Comparison of ENCODE assay signal across 10 cellular contexts in the genomic region with DNA sequence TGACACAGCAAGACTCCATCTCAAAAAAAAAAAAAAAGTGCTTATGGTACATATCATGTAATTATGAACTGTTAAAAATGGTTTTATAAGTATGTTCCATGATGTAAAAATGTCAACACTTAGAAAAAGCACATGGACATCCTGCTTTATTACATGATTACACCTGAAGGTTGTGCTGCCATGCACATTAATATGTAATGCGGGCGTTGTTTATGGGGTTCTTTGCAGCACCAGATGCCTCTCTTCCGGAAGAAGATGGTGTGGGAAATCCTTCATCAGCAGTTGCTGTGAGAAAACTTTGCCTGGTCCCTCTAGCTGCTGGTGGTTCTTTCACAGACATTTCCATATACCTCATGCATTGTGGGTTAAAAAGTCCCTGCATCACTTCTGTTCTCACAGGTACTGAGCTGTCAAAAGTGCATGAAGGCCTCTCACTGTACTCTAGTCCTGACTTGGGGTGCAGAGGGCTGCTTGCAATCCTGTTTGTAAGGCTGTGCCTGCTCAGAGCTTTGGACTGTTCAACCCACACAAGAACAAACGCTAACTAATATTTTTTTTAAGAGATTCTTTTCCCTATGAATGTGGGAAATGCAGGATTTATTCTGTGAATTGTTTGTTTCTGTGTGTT. TPM values are rescaled to one million over a fixed set of nuclear protein-coding genes. Genes with fewer than 3 reads are reported as not detected.
DNase-seq lines count a peak whose midpoint lies in the region; ATAC-seq and TF ChIP-seq lines count a peak whose summit lies in the region.
"Had no signal": no experiment of that assay in that cellular context is flagged by ENCODE, and none has a peak within 500 bp of the region (broad histone marks: within the 10 kb centered on the region; RNA-seq: fewer than 3 reads in every experiment).

No MANE protein-coding gene starts in this region.

- no peak for ATAC-seq in HG02840 (IDR thresholded peaks at IDR 0.05; ENCODE audit: low FRiP score, unreplicated experiment)

- DNase-seq in Caco-2 (no peak), NCI-H774 (lab: John Stamatoyannopoulos, UW) (peak; percentile 64), endothelial cell (ENCODE audit: low spot score) (no peak), osteocyte (ENCODE audit: extremely low spot score, unreplicated experiment) (no peak), erythroblast (lab: John Stamatoyannopoulos, UW) (no peak), NK-92 (lab: John Stamatoyannopoulos, UW; ENCODE audit: unreplicated experiment) (no peak)
- DNase-seq in stimulated activated CD8-positive, alpha-beta memory T cell treated with anti-CD3 and anti-CD28 coated beads, Interleukin-4, amount 100 ng/mL, for 48 hours = no peak
- DNase-seq: OCI-M1; stimulated activated CD4-positive, alpha-beta T cell treated with anti-CD3 and anti-CD28 coated beads, Interleukin-12 subunit alpha, Interleukin-12 subunit beta, amount 100 ng/mL, for 4 hours had no signal

- H3K4me3 Mint-ChIP-seq in Caco-2 (ENCODE audit: unreplicated experiment) (peak overlapping the region; percentile 62), endothelial cell (ENCODE audit: unreplicated experiment) (no peak overlapping the region), osteocyte (ENCODE audit: unreplicated experiment) (no peak overlapping the region)

- H3K9me3 Mint-ChIP-seq in Caco-2 (ENCODE audit: unreplicated experiment) (no peaks in the 10 kb centered on the region), endothelial cell (ENCODE audit: unreplicated experiment) (no peaks in the 10 kb centered on the region), osteocyte (ENCODE audit: unreplicated experiment) (no peaks in the 10 kb centered on the region)

- peaks cover 9% of the 10 kb centered on the region for H3K4me1 Mint-ChIP-seq in Caco-2 (ENCODE audit: low read depth, unreplicated experiment)
- H3K4me1 Mint-ChIP-seq in endothelial cell (ENCODE audit: unreplicated experiment) = peaks cover 2% of the 10 kb centered on the region
- peaks cover 19% of the 10 kb centered on the region for H3K4me1 Mint-ChIP-seq in osteocyte (ENCODE audit: unreplicated experiment)

- POLR2A ChIA-PET in Caco-2 (lab: Charles Lee) = interaction anchor here (0.7 to 1.5 kb wide), 2 partner anchors 43 to 985 kb away, joined by 3 to 8 read pairs; partner anchors contain the start of gene SENP2

- no peaks in the 10 kb centered on the region for H3K9me3 ChIP-seq in Caco-2

- H3K4me1 ChIP-seq in Caco-2 = peaks cover 13% of the 10 kb centered on the region

- TF ChIP-seq CTCF in Caco-2 (IDR thresholded peaks at IDR 0.05; ENCODE audit: insufficient read depth in 1 of 2, low read depth in 1 of 2, low read length in 1 of 2, severe bottlenecking in 1 of 2, unreplicated experiment in 1 of 2) (no peak), endothelial cell (IDR thresholded peaks at IDR 0.05; ENCODE audit: unreplicated experiment) (no peak), osteocyte (IDR thresholded peaks at IDR 0.05) (no peak)

- BruUV-seq in Caco-2 (replicated peaks; lab: Mats Ljungman, UMichigan) = no TSS peak

- H3K27me3 Mint-ChIP-seq in Caco-2 (ENCODE audit: insufficient read depth, unreplicated experiment) = no peaks in the 10 kb centered on the region
- H3K27me3 Mint-ChIP-seq in endothelial cell (ENCODE audit: unreplicated experiment) = peaks cover 8% of the 10 kb centered on the region
- no peaks in the 10 kb centered on the region for H3K27me3 Mint-ChIP-seq in osteocyte (ENCODE audit: unreplicated experiment)

- CTCF ChIA-PET in Caco-2 (lab: Charles Lee) = interaction anchor here (0.5 to 1.5 kb wide), 3 partner anchors 31 to 75 kb away, joined by 3 to 12 read pairs (median 5); partner anchors contain the start of gene SENP2

- H3K4me3 ChIP-seq in Caco-2 (ENCODE audit: low read depth, low read length) = no peak overlapping the region

- H3K36me3 Mint-ChIP-seq in Caco-2 (ENCODE audit: insufficient read depth, unreplicated experiment) (peaks cover 60% of the 10 kb centered on the region), endothelial cell (ENCODE audit: low read depth, unreplicated experiment) (peaks cover 17% of the 10 kb centered on the region), osteocyte (ENCODE audit: unreplicated experiment) (peaks cover 21% of the 10 kb centered on the region)

- TF ChIP-seq POLR2A in erythroblast (IDR thresholded peaks at IDR 0.05; ENCODE audit: low read length) = no peak

- H3K27ac Mint-ChIP-seq in Caco-2 (ENCODE audit: unreplicated experiment) (peak overlapping the region; percentile 95), endothelial cell (ENCODE audit: unreplicated experiment) (peak overlapping the region; percentile 22), osteocyte (ENCODE audit: unreplicated experiment) (peak overlapping the region; percentile 71)

- intact Hi-C loops in Caco-2 (cut with micrococcal nuclease; ENCODE audit: unreplicated experiment) = no loop called here

- H3K27me3 ChIP-seq in Caco-2 (replicated peaks; ENCODE audit: control insufficient read depth, insufficient read depth, low read length) = no peaks in the 10 kb centered on the region

- peaks cover 2% of the 10 kb centered on the region; the same call in 1 of the 2 replicates for H3K36me3 ChIP-seq in Caco-2 (ENCODE audit: control insufficient read depth, insufficient read depth, low read length)

RNA-seq across cellular contexts. Expression of gene SENP2, which starts 43.6 kb away (rescaled TPM):
- total RNA-seq in Caco-2 (2022) = 52.4 and 53.5 TPM in 2 replicates
- total RNA-seq in endothelial cell (ENCODE audit: unreplicated experiment) = 34.0 TPM
- 42.7 and 46.1 TPM in 2 replicates for total RNA-seq in osteocyte

Comparison
In these comparisons a context has a peak if more than half of its experiments do, and no peak if none do; other contexts are left out.
1. H3K27ac Mint-ChIP-seq: peak in every context shown above with its lines; median percentile 95 in Caco-2; 71 in osteocyte; 22 in endothelial cell.